ENCODE assay signal across 37 cellular contexts in genomic region chr2:237643582-237643981, GRCh38. TPM values are rescaled to one million over a fixed set of nuclear protein-coding genes. Genes with fewer than 3 reads are reported as not detected.
"Had no signal": no experiment of that assay in that cellular context is flagged by ENCODE, and none has a peak within 500 bp of the region (broad histone marks: within the 10 kb centered on the region; RNA-seq: fewer than 3 reads in every experiment).

No MANE protein-coding gene starts in this region.

- H3K27me3 ChIP-seq: ascending aorta had no signal

- H3K4me3 Mint-ChIP-seq: activated CD4-positive, alpha-beta memory T cell treated with anti-CD3 and anti-CD28 coated beads, Interleukin-2, amount 10 ng/mL, durations not matched to agents 7 days and 5 days; activated CD4-positive, alpha-beta T cell treated with anti-CD3 and anti-CD28 coated beads for 36 hours; activated CD4-positive, alpha-beta T cell treated with anti-CD3 and anti-CD28 coated beads, Interleukin-2, amount 10 ng/mL, durations not matched to agents 7 days and 5 days; activated CD8-positive, alpha-beta T cell treated with anti-CD3 and anti-CD28 coated beads, Interleukin-2, amount 10 ng/mL, durations not matched to agents 7 days and 5 days; activated naive CD4-positive, alpha-beta T cell treated with anti-CD3 and anti-CD28 coated beads, Interleukin-2, amount 10 ng/mL, durations not matched to agents 7 days and 5 days; activated naive CD4-positive, alpha-beta T cell treated with anti-CD3 and anti-CD28 coated beads, Interleukin-2, amount 50 U/mL, for 24 hours; activated naive CD8-positive, alpha-beta T cell; activated naive CD8-positive, alpha-beta T cell treated with anti-CD3 and anti-CD28 coated beads, Interleukin-2, amount 10 ng/mL, durations not matched to agents 7 days and 5 days; activated naive CD8-positive, alpha-beta T cell treated with anti-CD3 and anti-CD28 coated beads, Interleukin-2, amount 50 U/mL, for 24 hours; activated T-cell treated with anti-CD3 and anti-CD28 coated beads, Interleukin-2, amount 50 U/mL, for 24 hours; brain; central memory CD8-positive, alpha-beta T cell; T-helper 1 cell treated with Interleukin-12 subunit alpha and Interleukin-12 subunit beta and Interleukin-4 antibody, amounts not matched to agents 30 μg/mL and 1 μg/mL, for 36 hours; T-helper 2 cell treated with Interferon-gamma antibody and Interleukin-4, amounts not matched to agents 5 μg/mL and 100 μg/mL, for 36 hours; WTC11 had no signal

- H3K4me3 ChIP-seq: ascending aorta, cardiac muscle cell had no signal

- DNase-seq: activated CD4-positive, alpha-beta memory T cell treated with anti-CD3 and anti-CD28 coated beads, Interleukin-2, amount 10 ng/mL, durations not matched to agents 7 days and 5 days; activated CD4-positive, alpha-beta T cell treated with anti-CD3 and anti-CD28 coated beads for 1 hour; activated CD4-positive, alpha-beta T cell treated with anti-CD3 and anti-CD28 coated beads for 36 hours; activated CD4-positive, alpha-beta T cell treated with anti-CD3 and anti-CD28 coated beads for 48 hours; activated CD4-positive, alpha-beta T cell treated with anti-CD3 and anti-CD28 coated beads, Interleukin-2, amount 10 ng/mL, durations not matched to agents 7 days and 5 days; activated CD4-positive, alpha-beta T cell treated with anti-CD3 and anti-CD28 coated beads, Interleukin-2, amount 50 U/mL, for 48 hours; activated CD4-positive, CD25-positive, alpha-beta regulatory T cell; activated CD8-positive, alpha-beta memory T cell treated with anti-CD3 and anti-CD28 coated beads, Interleukin-2, amount 50 U/mL, for 48 hours; activated CD8-positive, alpha-beta T cell treated with anti-CD3 and anti-CD28 coated beads, Interleukin-2, amount 10 ng/mL, durations not matched to agents 7 days and 5 days; activated effector memory CD4-positive, alpha-beta T cell treated with Interleukin-2 at 50 U/mL for 16 hours; activated gamma-delta T cell; activated naive CD4-positive, alpha-beta T cell treated with anti-CD3 and anti-CD28 coated beads, Interleukin-2, amount 10 ng/mL, durations not matched to agents 7 days and 5 days; activated naive CD4-positive, alpha-beta T cell treated with Interleukin-2 at 50 U/mL for 16 hours; activated naive CD8-positive, alpha-beta T cell treated with anti-CD3 and anti-CD28 coated beads, Interleukin-2, amount 10 ng/mL, durations not matched to agents 7 days and 5 days; activated naive CD8-positive, alpha-beta T cell treated with anti-CD3 and anti-CD28 coated beads, Interleukin-2, amount 50 U/mL, for 24 hours; activated T-cell treated with anti-CD3 and anti-CD28 coated beads, Interleukin-2, amount 50 U/mL, for 24 hours; activated T-cell treated with anti-CD3 and anti-CD28 coated beads, Interleukin-2, amount 50 U/mL, for 48 hours; amygdala; anterior cingulate cortex; caudate nucleus; cerebellar nuclear complex; T-helper 1 cell; T-helper 2 cell; T-helper 9 cell; WERI-Rb-1 had no signal

- H3K9me3 ChIP-seq: ascending aorta had no signal

- H3K27ac ChIP-seq: ascending aorta, cardiac muscle cell, WERI-Rb-1 had no signal

- H3K36me3 ChIP-seq: WERI-Rb-1 had no signal

- H3K27ac Mint-ChIP-seq: activated CD4-positive, alpha-beta memory T cell treated with anti-CD3 and anti-CD28 coated beads, Interleukin-2, amount 10 ng/mL, durations not matched to agents 7 days and 5 days; activated CD4-positive, alpha-beta T cell treated with anti-CD3 and anti-CD28 coated beads for 36 hours; activated CD4-positive, alpha-beta T cell treated with anti-CD3 and anti-CD28 coated beads, Interleukin-2, amount 10 ng/mL, durations not matched to agents 7 days and 5 days; activated CD8-positive, alpha-beta T cell treated with anti-CD3 and anti-CD28 coated beads, Interleukin-2, amount 10 ng/mL, durations not matched to agents 7 days and 5 days; activated naive CD4-positive, alpha-beta T cell treated with anti-CD3 and anti-CD28 coated beads, Interleukin-2, amount 10 ng/mL, durations not matched to agents 7 days and 5 days; activated naive CD4-positive, alpha-beta T cell treated with anti-CD3 and anti-CD28 coated beads, Interleukin-2, amount 50 U/mL, for 24 hours; activated naive CD8-positive, alpha-beta T cell; activated naive CD8-positive, alpha-beta T cell treated with anti-CD3 and anti-CD28 coated beads, Interleukin-2, amount 10 ng/mL, durations not matched to agents 7 days and 5 days; activated naive CD8-positive, alpha-beta T cell treated with anti-CD3 and anti-CD28 coated beads, Interleukin-2, amount 50 U/mL, for 24 hours; activated T-cell treated with anti-CD3 and anti-CD28 coated beads, Interleukin-2, amount 50 U/mL, for 24 hours; activated T-helper 2 cell treated with anti-CD3 and anti-CD28 coated beads, Interferon-gamma antibody, Interleukin-2, Interleukin-4, amounts not matched to agents 10 μg/mL and 5 μg/mL and 100 μg/mL, durations not matched to agents 14 hours and 24 hours and 36 hours; brain; T-helper 1 cell treated with Interleukin-12 subunit alpha and Interleukin-12 subunit beta and Interleukin-4 antibody, amounts not matched to agents 30 μg/mL and 1 μg/mL, for 36 hours; T-helper 2 cell treated with Interferon-gamma antibody and Interleukin-4, amounts not matched to agents 5 μg/mL and 100 μg/mL, for 36 hours; WTC11 had no signal

- H3K27me3 Mint-ChIP-seq: activated CD4-positive, alpha-beta T cell treated with anti-CD3 and anti-CD28 coated beads for 36 hours; activated naive CD4-positive, alpha-beta T cell treated with anti-CD3 and anti-CD28 coated beads, Interleukin-2, amount 50 U/mL, for 24 hours; activated naive CD8-positive, alpha-beta T cell; activated naive CD8-positive, alpha-beta T cell treated with anti-CD3 and anti-CD28 coated beads, Interleukin-2, amount 50 U/mL, for 24 hours; activated T-cell treated with anti-CD3 and anti-CD28 coated beads, Interleukin-2, amount 50 U/mL, for 24 hours; brain had no signal

- ATAC-seq: activated CD4-positive, alpha-beta T cell treated with anti-CD3 and anti-CD28 coated beads for 36 hours; activated CD4-positive, CD25-positive, alpha-beta regulatory T cell treated with anti-CD3 and anti-CD28 coated beads, Interleukin-2, amount 50 U/mL, for 24 hours; activated CD8-positive, alpha-beta T cell treated with anti-CD3 and anti-CD28 coated beads, Interleukin-2, amount 10 ng/mL, durations not matched to agents 7 days and 5 days; activated naive CD8-positive, alpha-beta T cell treated with anti-CD3 and anti-CD28 coated beads, Interleukin-2, amount 50 U/mL, for 24 hours; WTC11 had no signal

- H3K4me1 Mint-ChIP-seq: activated CD4-positive, alpha-beta memory T cell treated with anti-CD3 and anti-CD28 coated beads, Interleukin-2, amount 10 ng/mL, durations not matched to agents 7 days and 5 days; activated CD4-positive, alpha-beta T cell treated with anti-CD3 and anti-CD28 coated beads for 36 hours; activated CD4-positive, alpha-beta T cell treated with anti-CD3 and anti-CD28 coated beads, Interleukin-2, amount 10 ng/mL, durations not matched to agents 7 days and 5 days; activated naive CD4-positive, alpha-beta T cell treated with anti-CD3 and anti-CD28 coated beads, Interleukin-2, amount 10 ng/mL, durations not matched to agents 7 days and 5 days; activated naive CD4-positive, alpha-beta T cell treated with anti-CD3 and anti-CD28 coated beads, Interleukin-2, amount 50 U/mL, for 24 hours; activated naive CD8-positive, alpha-beta T cell treated with anti-CD3 and anti-CD28 coated beads, Interleukin-2, amount 10 ng/mL, durations not matched to agents 7 days and 5 days; activated naive CD8-positive, alpha-beta T cell treated with anti-CD3 and anti-CD28 coated beads, Interleukin-2, amount 50 U/mL, for 24 hours; central memory CD8-positive, alpha-beta T cell had no signal

- H3K9me3 Mint-ChIP-seq: activated CD4-positive, alpha-beta memory T cell treated with anti-CD3 and anti-CD28 coated beads, Interleukin-2, amount 10 ng/mL, durations not matched to agents 7 days and 5 days; activated CD4-positive, alpha-beta T cell treated with anti-CD3 and anti-CD28 coated beads, Interleukin-2, amount 10 ng/mL, durations not matched to agents 7 days and 5 days; activated naive CD4-positive, alpha-beta T cell treated with anti-CD3 and anti-CD28 coated beads, Interleukin-2, amount 10 ng/mL, durations not matched to agents 7 days and 5 days; activated naive CD4-positive, alpha-beta T cell treated with anti-CD3 and anti-CD28 coated beads, Interleukin-2, amount 50 U/mL, for 24 hours; activated naive CD8-positive, alpha-beta T cell treated with anti-CD3 and anti-CD28 coated beads, Interleukin-2, amount 10 ng/mL, durations not matched to agents 7 days and 5 days; activated naive CD8-positive, alpha-beta T cell treated with anti-CD3 and anti-CD28 coated beads, Interleukin-2, amount 50 U/mL, for 24 hours; activated T-cell treated with anti-CD3 and anti-CD28 coated beads, Interleukin-2, amount 50 U/mL, for 24 hours; activated T-helper 2 cell treated with anti-CD3 and anti-CD28 coated beads, Interferon-gamma antibody, Interleukin-2, Interleukin-4, amounts not matched to agents 10 μg/mL and 5 μg/mL and 100 μg/mL, durations not matched to agents 14 hours and 24 hours and 36 hours; central memory CD8-positive, alpha-beta T cell; T-helper 1 cell treated with Interleukin-12 subunit alpha and Interleukin-12 subunit beta and Interleukin-4 antibody, amounts not matched to agents 30 μg/mL and 1 μg/mL, for 36 hours; T-helper 2 cell treated with Interferon-gamma antibody and Interleukin-4, amounts not matched to agents 5 μg/mL and 100 μg/mL, for 36 hours had no signal

- H3K36me3 Mint-ChIP-seq: activated naive CD4-positive, alpha-beta T cell treated with anti-CD3 and anti-CD28 coated beads, Interleukin-2, amount 10 ng/mL, durations not matched to agents 7 days and 5 days; activated naive CD8-positive, alpha-beta T cell; activated naive CD8-positive, alpha-beta T cell treated with anti-CD3 and anti-CD28 coated beads, Interleukin-2, amount 10 ng/mL, durations not matched to agents 7 days and 5 days had no signal

RNA-seq across cellular contexts. Expression of gene RAB17, which starts 53.0 kb away (rescaled TPM):
- total RNA-seq: activated CD4-positive, alpha-beta memory T cell treated with anti-CD3 and anti-CD28 coated beads, Interleukin-2, amount 10 ng/mL, durations not matched to agents 7 days and 5 days; activated CD4-positive, alpha-beta T cell treated with anti-CD3 and anti-CD28 coated beads, Interleukin-2, amount 10 ng/mL, durations not matched to agents 7 days and 5 days; activated CD8-positive, alpha-beta memory T cell treated with anti-CD3 and anti-CD28 coated beads for 36 hours; activated naive CD8-positive, alpha-beta T cell treated with anti-CD3 and anti-CD28 coated beads, Interleukin-2, amount 10 ng/mL, durations not matched to agents 7 days and 5 days had no signal
